In the genomic region with DNA sequence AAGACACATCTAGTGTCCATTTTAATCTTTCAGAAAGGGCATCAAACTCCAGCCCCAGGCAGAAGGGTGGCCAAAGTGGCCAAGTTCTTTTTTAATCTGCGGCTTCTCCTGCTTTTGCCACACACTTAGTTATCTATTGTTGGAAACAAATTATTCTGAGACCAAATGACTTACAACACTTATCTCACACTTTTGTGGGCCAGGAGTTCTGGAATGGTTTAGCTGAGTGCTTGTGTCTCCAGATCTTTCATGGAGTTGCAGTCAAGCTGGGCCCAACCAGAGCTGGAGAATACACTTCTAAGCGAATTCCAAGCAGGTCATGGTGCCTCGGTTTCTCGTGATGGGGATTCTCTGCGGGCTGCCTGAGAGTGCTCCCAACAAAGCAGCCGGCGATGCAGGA, we compare ENCODE assay signal across 15 cellular contexts. TPM values are rescaled to one million over a fixed set of nuclear protein-coding genes. Genes with fewer than 3 reads are reported as not detected.
A peak's percentile ranks its signal among the peaks of the same experiment; 100 is the strongest.
DNase-seq lines count a peak whose midpoint lies in the region; ATAC-seq, FAIRE-seq and TF ChIP-seq lines count a peak whose summit lies in the region.
"Had no signal": no experiment of that assay in that cellular context is flagged by ENCODE, and none has a peak within 500 bp of the region (broad histone marks: within the 10 kb centered on the region; RNA-seq: fewer than 3 reads in every experiment).

No MANE protein-coding gene starts in this region.

- no peaks in the 10 kb centered on the region for H3K9me3 ChIP-seq in A549
- no peaks in the 10 kb centered on the region for H3K9me3 ChIP-seq in CD4-positive, alpha-beta memory T cell (ENCODE audit: control insufficient read depth in 1 of 2, low read length in 2 of 2)
- no peaks in the 10 kb centered on the region for H3K9me3 ChIP-seq in right cardiac atrium (ENCODE audit: control insufficient read depth, low read length)
- H3K9me3 ChIP-seq in gastroesophageal sphincter, result no peaks in the 10 kb centered on the region
- H3K9me3 ChIP-seq: HAP-1, thyroid gland had no signal

- H3K4me3 Mint-ChIP-seq in CD4-positive, alpha-beta memory T cell, result peak overlapping the region; percentile 53 to 98 (median 94)
- H3K4me3 Mint-ChIP-seq in activated T-helper 17 cell treated with anti-CD3 and anti-CD28 coated beads, Interleukin-2, amount 50 U/mL, for 72 hours, result peak overlapping the region; percentile 91
- no peak overlapping the region for H3K4me3 Mint-ChIP-seq in nephron progenitor cell

- no peak overlapping the region for H3K4me3 ChIP-seq in A549
- H3K4me3 ChIP-seq in CD4-positive, alpha-beta memory T cell (ENCODE audit: low read length in 2 of 2), result no peak overlapping the region
- H3K4me3 ChIP-seq in right cardiac atrium (ENCODE audit: low read length), result no peak overlapping the region
- no peak overlapping the region for H3K4me3 ChIP-seq in gastroesophageal sphincter
- H3K4me3 ChIP-seq: coronary artery, HAP-1, thyroid gland had no signal

- peaks cover 15 to 32% of the 10 kb centered on the region in 2 donors for H3K36me3 Mint-ChIP-seq in CD4-positive, alpha-beta memory T cell
- peaks cover 48% of the 10 kb centered on the region for H3K36me3 Mint-ChIP-seq in activated T-helper 17 cell treated with anti-CD3 and anti-CD28 coated beads, Interleukin-2, amount 50 U/mL, for 72 hours (ENCODE audit: low read depth)
- no peaks in the 10 kb centered on the region for H3K36me3 Mint-ChIP-seq in nephron progenitor cell (ENCODE audit: low read depth)

- POLR2A ChIA-PET in A549 (lab: Yijun Ruan, JAX), result interaction anchor here (0.6 kb wide), 1 partner anchor 204 kb away, joined by 3 read pairs; no protein-coding TSS in a partner anchor
- POLR2A ChIA-PET in CD4-positive, alpha-beta memory T cell (lab: Charles Lee; ENCODE audit: partially characterized antibody), result interaction anchor here (1.0 to 6.5 kb wide), 4 partner anchors 8 to 212 kb away, joined by 4 to 145 read pairs (median 6); a partner anchor contains a TSS

- intact Hi-C loops in CD4-positive, alpha-beta memory T cell (cut with micrococcal nuclease), result loop anchor here (10.0 kb wide), 2 partner anchors 655 to 665 kb away; a partner anchor contains a TSS
- intact Hi-C loops in right cardiac atrium (cut with DNase I), result loop anchor here in 1 of 4 donors (10.0 kb wide), 1 partner anchor 145 kb away; no protein-coding TSS in a partner anchor

- no peak for TF ChIP-seq RAD21 in A549 (conservative IDR thresholded peaks at IDR 0.05 in 1 of 2, IDR thresholded peaks at IDR 0.05 in 1 of 2)

- 92% methylated on average over 7 of the region's 7 CpGs for WGBS in A549 (ENCODE audit: missing lambda C conversion rate)
- 77% methylated on average over 7 of the region's 7 CpGs for WGBS in right cardiac atrium
- 92 to 95% methylated on average over 3 to 5 of the region's 7 CpGs for WGBS in gastroesophageal sphincter (ENCODE audit: low coverage in 1 of 2), 2 donors

- DNase-seq in A549 (ENCODE audit: low read depth in 1 of 2, low spot score in 1 of 2) (no peak), right cardiac atrium (no peak), SIG-M5 (lab: John Stamatoyannopoulos, UW) (no peak), 8988T (no peak), nephron progenitor cell (no peak)
- no peak for DNase-seq in CD4-positive, alpha-beta memory T cell
- DNase-seq: DMS79, occipital lobe had no signal

- H3K36me3 ChIP-seq in CD4-positive, alpha-beta memory T cell (ENCODE audit: insufficient read depth, low read length), result no peaks in the 10 kb centered on the region
- H3K36me3 ChIP-seq in gastroesophageal sphincter, result peaks cover 0 to 1% of the 10 kb centered on the region in 2 donors
- H3K36me3 ChIP-seq: HAP-1, thyroid gland had no signal

- H3K9me3 Mint-ChIP-seq in CD4-positive, alpha-beta memory T cell, result peaks cover 0 to 2% (median 0%) of the 10 kb centered on the region in 8 donors
- H3K9me3 Mint-ChIP-seq in activated T-helper 17 cell treated with anti-CD3 and anti-CD28 coated beads, Interleukin-2, amount 50 U/mL, for 72 hours, result no peaks in the 10 kb centered on the region
- H3K9me3 Mint-ChIP-seq in nephron progenitor cell, result peaks cover under 1% of the 10 kb centered on the region

- H3K27me3 ChIP-seq in CD4-positive, alpha-beta memory T cell (ENCODE audit: insufficient read depth, low read length), result no peaks in the 10 kb centered on the region
- H3K27me3 ChIP-seq in right cardiac atrium (ENCODE audit: control insufficient read depth, insufficient read depth), result no peaks in the 10 kb centered on the region
- H3K27me3 ChIP-seq in gastroesophageal sphincter, result no peaks in the 10 kb centered on the region
- H3K27me3 ChIP-seq: thyroid gland had no signal

- TF ChIP-seq EP300 in A549 (IDR thresholded peaks at IDR 0.05) (no peak), gastroesophageal sphincter (IDR thresholded peaks at IDR 0.05) (no peak)

- no peak for ATAC-seq in A549
- ATAC-seq in activated T-helper 17 cell treated with anti-CD3 and anti-CD28 coated beads, Interleukin-2, amount 50 U/mL, for 72 hours (replicated peaks), result no peak
- ATAC-seq in right cardiac atrium, result peak; percentile 51 to 56
- no peak for ATAC-seq in gastroesophageal sphincter

- no peak for TF ChIP-seq POLR2A in A549 (IDR thresholded peaks at IDR 0.05; ENCODE audit: low read length)
- no peak for TF ChIP-seq POLR2A in gastroesophageal sphincter (IDR thresholded peaks at IDR 0.05)

- H3K4me1 ChIP-seq in A549, result peaks cover 21% of the 10 kb centered on the region
- peaks cover 77% of the 10 kb centered on the region for H3K4me1 ChIP-seq in CD4-positive, alpha-beta memory T cell (ENCODE audit: insufficient read depth, low read length)
- peaks cover 6% of the 10 kb centered on the region for H3K4me1 ChIP-seq in right cardiac atrium (ENCODE audit: control insufficient read depth, insufficient read depth, low read length)
- peaks cover 0 to 13% (median 0%) of the 10 kb centered on the region in 3 donors for H3K4me1 ChIP-seq in gastroesophageal sphincter

- peak overlapping the region in 1 of 2 experiments; percentile 50; a peak in 1 of 6 replicates for H3K27ac ChIP-seq in A549
- peak overlapping the region; percentile 46 for H3K27ac ChIP-seq in CD4-positive, alpha-beta memory T cell (ENCODE audit: low read depth, low read length)
- H3K27ac ChIP-seq in right cardiac atrium (ENCODE audit: low read length), result peak overlapping the region; percentile 73
- no peak overlapping the region for H3K27ac ChIP-seq in gastroesophageal sphincter
- H3K27ac ChIP-seq: coronary artery, epithelial cell of prostate had no signal

- 0 out of 3 replicates have a peak overlapping the region, but pooled peaks have one; percentile 38 for H3K4me2 ChIP-seq in A549

- peak overlapping the region; percentile 78 to 96 (median 95) for H3K27ac Mint-ChIP-seq in CD4-positive, alpha-beta memory T cell
- peak overlapping the region; percentile 93 for H3K27ac Mint-ChIP-seq in activated T-helper 17 cell treated with anti-CD3 and anti-CD28 coated beads, Interleukin-2, amount 50 U/mL, for 72 hours
- no peak overlapping the region for H3K27ac Mint-ChIP-seq in nephron progenitor cell

- FAIRE-seq in A549 (lab: Jason Lieb, UNC), result no peak
- FAIRE-seq: HTR-8/SVneo had no signal

- TF ChIP-seq CTCF in A549 (IDR thresholded peaks at IDR 0.05), result no peak
- TF ChIP-seq CTCF in gastroesophageal sphincter (IDR thresholded peaks at IDR 0.05), result no peak
- TF ChIP-seq CTCF in nephron progenitor cell (IDR thresholded peaks at IDR 0.05), result no peak

- peaks cover 60 to 99% (median 76%) of the 10 kb centered on the region in 4 donors for H3K4me1 Mint-ChIP-seq in CD4-positive, alpha-beta memory T cell
- H3K4me1 Mint-ChIP-seq in activated T-helper 17 cell treated with anti-CD3 and anti-CD28 coated beads, Interleukin-2, amount 50 U/mL, for 72 hours, result peaks cover 51% of the 10 kb centered on the region
- H3K4me1 Mint-ChIP-seq in nephron progenitor cell, result peaks cover 10% of the 10 kb centered on the region

- CTCF ChIA-PET in A549 (lab: Yijun Ruan, JAX), result interaction anchor here (2.5 to 3.7 kb wide), 2 partner anchors 10 to 416 kb away, joined by 9 to 24 read pairs; no protein-coding TSS in a partner anchor
- CTCF ChIA-PET in CD4-positive, alpha-beta memory T cell (lab: Charles Lee; ENCODE audit: partially characterized antibody), result interaction anchor here (1.0 to 11.8 kb wide), 6 partner anchors 8 to 145 kb away, joined by 3 to 313 read pairs (median 8); a partner anchor contains a TSS

- no peaks in the 10 kb centered on the region for H3K27me3 Mint-ChIP-seq in CD4-positive, alpha-beta memory T cell
- H3K27me3 Mint-ChIP-seq in activated T-helper 17 cell treated with anti-CD3 and anti-CD28 coated beads, Interleukin-2, amount 50 U/mL, for 72 hours, result no peaks in the 10 kb centered on the region
- H3K27me3 Mint-ChIP-seq in nephron progenitor cell (ENCODE audit: low read depth, poor library complexity), result peaks cover 2% of the 10 kb centered on the region

TF ChIP-seq in A549, 52 proteins besides CTCF, POLR2A, EP300 and RAD21 (continues in another document):
- TF ChIP-seq, protein P1, sequence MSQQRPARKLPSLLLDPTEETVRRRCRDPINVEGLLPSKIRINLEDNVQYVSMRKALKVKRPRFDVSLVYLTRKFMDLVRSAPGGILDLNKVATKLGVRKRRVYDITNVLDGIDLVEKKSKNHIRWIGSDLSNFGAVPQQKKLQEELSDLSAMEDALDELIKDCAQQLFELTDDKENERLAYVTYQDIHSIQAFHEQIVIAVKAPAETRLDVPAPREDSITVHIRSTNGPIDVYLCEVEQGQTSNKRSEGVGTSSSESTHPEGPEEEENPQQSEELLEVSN (IDR thresholded peaks at IDR 0.05; ENCODE audit: borderline replicate concordance, low read depth), result no peak
- TF ChIP-seq, protein P2, sequence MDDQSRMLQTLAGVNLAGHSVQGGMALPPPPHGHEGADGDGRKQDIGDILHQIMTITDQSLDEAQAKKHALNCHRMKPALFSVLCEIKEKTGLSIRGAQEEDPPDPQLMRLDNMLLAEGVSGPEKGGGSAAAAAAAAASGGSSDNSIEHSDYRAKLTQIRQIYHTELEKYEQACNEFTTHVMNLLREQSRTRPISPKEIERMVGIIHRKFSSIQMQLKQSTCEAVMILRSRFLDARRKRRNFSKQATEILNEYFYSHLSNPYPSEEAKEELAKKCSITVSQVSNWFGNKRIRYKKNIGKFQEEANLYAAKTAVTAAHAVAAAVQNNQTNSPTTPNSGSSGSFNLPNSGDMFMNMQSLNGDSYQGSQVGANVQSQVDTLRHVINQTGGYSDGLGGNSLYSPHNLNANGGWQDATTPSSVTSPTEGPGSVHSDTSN (IDR thresholded peaks at IDR 0.05), result no peak
- TF ChIP-seq KDM1A (IDR thresholded peaks at IDR 0.05; ENCODE audit: low read depth), result no peak

RNA-seq across cellular contexts. Expression of a gene that starts 4.0 kb away (rescaled TPM):
- polyA plus RNA-seq in A549 (2011; rRNA removed) (0.13 and 0.14 TPM in 2 replicates), A549 (2017; fragmentation: RNase III; extraction: RNeasy Plus Mini Kit Qiagen cat#74134 plus additional on column Dnase treatment) (0.06 to 0.22 TPM (median 0.13 TPM) in 3 replicates), right cardiac atrium (0.14 TPM)
- polyA plus RNA-seq in A549 (2012; cell fraction: cytosol; rRNA removed), result 0.03 and 0.05 TPM in 2 replicates
- polyA plus RNA-seq in A549 (2012; cell fraction: nucleus; rRNA removed), result 0.08 and 0.38 TPM in 2 replicates
- 0.17 TPM in 1 of 2 replicates, not detected in the other for polyA minus RNA-seq in A549 (2011; rRNA and poly(A)+ RNA removed)
- total RNA-seq in CD4-positive, alpha-beta memory T cell, result 10 to 100 TPM; 44.8 to 48.7 TPM
- 10 to 100 TPM; 53.3 to 54.0 TPM for polyA plus RNA-seq in CD4-positive, alpha-beta memory T cell
- total RNA-seq in activated T-helper 17 cell treated with anti-CD3 and anti-CD28 coated beads, Interleukin-2, amount 50 U/mL, for 72 hours, result 10 to 100 TPM; 26.8 to 28.8 TPM
- total RNA-seq in right cardiac atrium (1 to 10 TPM in 2 of 4 donors, under 1 TPM in 2; 0.59 to 1.8 (median 0.87) TPM), gastroesophageal sphincter (under 1 TPM in 3 of 4 donors, not detected in 1; 0.32 to 0.81 (median 0.39) TPM)

Comparison
In these comparisons a context has a peak if more than half of its experiments do, and no peak if none do; other contexts are left out.
1. ATAC-seq: peak in right cardiac atrium (2 of 2); none in A549 (0 of 2), activated T-helper 17 cell treated with anti-CD3 and anti-CD28 coated beads, Interleukin-2, amount 50 U/mL, for 72 hours (single experiment) and gastroesophageal sphincter (single experiment).
2. H3K27ac ChIP-seq: peak in CD4-positive, alpha-beta memory T cell (single experiment) and right cardiac atrium (single experiment); none in gastroesophageal sphincter (0 of 4).
3. RNA of a gene that starts 4.0 kb away (total RNA-seq): 44.8 to 48.7 TPM in CD4-positive, alpha-beta memory T cell and 26.8 to 28.8 TPM in activated T-helper 17 cell treated with anti-CD3 and anti-CD28 coated beads, Interleukin-2, amount 50 U/mL, for 72 hours; 0.59 to 1.8 TPM in right cardiac atrium and 0.32 to 0.81 TPM in gastroesophageal sphincter; every median in the first group is over 4 times any median in the second.